ENCODE assay signal across 8 cellular contexts in genomic region chr1:2525896-2526823, GRCh38. TPM values are rescaled to one million over a fixed set of nuclear protein-coding genes. Genes with fewer than 3 reads are reported as not detected.
A peak's percentile ranks its signal among the peaks of the same experiment; 100 is the strongest.
DNase-seq lines count a peak whose midpoint lies in the region; ATAC-seq and TF ChIP-seq lines count a peak whose summit lies in the region.

PANK4 (minus strand) TSS chr1:2526596; CDS start chr1:2526587, 9 bp downstream.

- peaks cover 1% of the 10 kb centered on the region for H3K36me3 ChIP-seq in colonic mucosa

- intact Hi-C loops in colonic mucosa (cut with DNase I) = no loop called here

- peak; percentile 92 for DNase-seq in AG10803 (ENCODE audit: low read depth)
- DNase-seq in NCI-H510A (lab: John Stamatoyannopoulos, UW) = peak; percentile 98
- DNase-seq in activated CD4-positive, alpha-beta T cell treated with anti-CD3 and anti-CD28 coated beads for 48 hours = peak; percentile 93
- peak; percentile 93 for DNase-seq in colonic mucosa
- DNase-seq in left kidney (ENCODE audit: low read depth, low spot score) = peak; percentile 98
- peak; percentile 90 for DNase-seq in stimulated activated CD4-positive, alpha-beta T cell treated with anti-CD3 and anti-CD28 coated beads, Interleukin-1b, Interleukin-23, amount 100 ng/mL, for 48 hours

- ATAC-seq in GM18909 (IDR thresholded peaks at IDR 0.05; ENCODE audit: poor library complexity, unreplicated experiment) (peak; percentile 83), HG03159 (IDR thresholded peaks at IDR 0.05; ENCODE audit: unreplicated experiment) (peak; percentile 83)

- peak within 1 kb of the TSS; percentile 56 to 76 for H3K9ac ChIP-seq in colonic mucosa (ENCODE audit: low read depth in 2 of 2, low read length in 2 of 2)

- TF ChIP-seq CTCF in AG10803 (conservative IDR thresholded peaks at IDR 0.05; ENCODE audit: low read length) (no peak), colonic mucosa (IDR thresholded peaks at IDR 0.05) (no peak)

- no peaks in the 10 kb centered on the region for H3K9me3 ChIP-seq in colonic mucosa

- peaks cover 11% of the 10 kb centered on the region for H3K4me1 ChIP-seq in colonic mucosa

- peak within 1 kb of the TSS; percentile 83 for H3K4me3 ChIP-seq in AG10803 (ENCODE audit: low read length)
- H3K4me3 ChIP-seq in colonic mucosa = peak within 1 kb of the TSS; percentile 98

- peak within 1 kb of the TSS; percentile 44 for H3K27ac ChIP-seq in colonic mucosa

- H3K27me3 ChIP-seq in colonic mucosa = peaks cover 15% of the 10 kb centered on the region

RNA-seq across cellular contexts. Expression of gene PANK4, which starts in this region (rescaled TPM):
- 10 to 100 TPM; 27.0 to 42.0 TPM for total RNA-seq in colonic mucosa

Comparison
In these comparisons a context has a peak if more than half of its experiments do, and no peak if none do; other contexts are left out.
1. Peak in every context shown above with its lines: DNase-seq, ATAC-seq, H3K4me3 ChIP-seq and H3K27ac ChIP-seq.